Comparison of ENCODE assay signal across 19 cellular contexts in genomic region chr5:170314696-170315095, GRCh38. TPM values are rescaled to one million over a fixed set of nuclear protein-coding genes. Genes with fewer than 3 reads are reported as not detected.
DNase-seq lines count a peak whose midpoint lies in the region; ATAC-seq and TF ChIP-seq lines count a peak whose summit lies in the region.
"Had no signal": no experiment of that assay in that cellular context is flagged by ENCODE, and none has a peak within 500 bp of the region (broad histone marks: within the 10 kb centered on the region; RNA-seq: fewer than 3 reads in every experiment).

No MANE protein-coding gene starts in this region.

- H3K9ac ChIP-seq in Karpas-422 (ENCODE audit: low read length), result no peak overlapping the region

- H2AFZ ChIP-seq in Karpas-422 (ENCODE audit: low read length), result no peak overlapping the region

- DNase-seq in left ventricle myocardium inferior, result no peak
- no peak for DNase-seq in Right ventricle myocardium superior
- DNase-seq in lower lobe of right lung, result no peak
- DNase-seq in gastrocnemius medialis, result no peak
- no peak for DNase-seq in uterus
- no peak for DNase-seq in SHP77 (lab: John Stamatoyannopoulos, UW)
- no peak for DNase-seq in Karpas-422
- DNase-seq in T-helper 2 cell, result no peak
- DNase-seq: activated CD4-positive, alpha-beta T cell treated with anti-CD3 and anti-CD28 coated beads for 48 hours; activated CD8-positive, alpha-beta memory T cell treated with anti-CD3 and anti-CD28 coated beads, Interleukin-2, amount 50 U/mL, for 48 hours; activated gamma-delta T cell; colonic mucosa; foreskin keratinocyte; NCI-H146; stimulated activated CD4-positive, alpha-beta T cell treated with anti-CD3 and anti-CD28 coated beads, Interleukin-12 subunit alpha, Interleukin-12 subunit beta, amount 100 ng/mL, for 4 hours had no signal

- ATAC-seq in Right ventricle myocardium superior (ENCODE audit: poor library complexity) (no peak), lower lobe of right lung (no peak), gastrocnemius medialis (no peak)
- ATAC-seq: foreskin keratinocyte, Panc1 had no signal

- in situ Hi-C loops in gastrocnemius medialis (cut with MboI; ENCODE audit: low sequenced_read_pairs in 4 of 4), result no loop called here

- no peak for TF ChIP-seq CTCF in left ventricle myocardium inferior (IDR thresholded peaks at IDR 0.05; ENCODE audit: borderline replicate concordance)
- TF ChIP-seq CTCF in lower lobe of right lung (IDR thresholded peaks at IDR 0.05), result no peak
- no peak for TF ChIP-seq CTCF in gastrocnemius medialis (IDR thresholded peaks at IDR 0.05 in 4 of 5, conservative IDR thresholded peaks at IDR 0.05 in 1 of 5)
- no peak for TF ChIP-seq CTCF in uterus (IDR thresholded peaks at IDR 0.05)

- intact Hi-C loops in left ventricle myocardium inferior (cut with micrococcal nuclease) (no loop called here), Right ventricle myocardium superior (cut with DNase I) (no loop called here), lower lobe of right lung (cut with DNase I) (no loop called here), gastrocnemius medialis (cut with DNase I; ENCODE audit: low total_unique reads) (no loop called here), uterus (cut with DNase I; ENCODE audit: low total_unique reads) (no loop called here)

- no peaks in the 10 kb centered on the region for H3K79me2 ChIP-seq in Karpas-422 (ENCODE audit: low read length)

- H3K4me1 ChIP-seq in left ventricle myocardium inferior, result peaks cover 40% of the 10 kb centered on the region
- H3K4me1 ChIP-seq in lower lobe of right lung, result peaks cover 50% of the 10 kb centered on the region
- peaks cover 0 to 4% of the 10 kb centered on the region in 2 donors for H3K4me1 ChIP-seq in gastrocnemius medialis
- no peaks in the 10 kb centered on the region for H3K4me1 ChIP-seq in uterus
- H3K4me1 ChIP-seq in Karpas-422 (ENCODE audit: low read length), result peaks cover 27% of the 10 kb centered on the region
- H3K4me1 ChIP-seq: colonic mucosa, foreskin keratinocyte had no signal

- H3K36me3 ChIP-seq in left ventricle myocardium inferior (no peaks in the 10 kb centered on the region), lower lobe of right lung (no peaks in the 10 kb centered on the region), gastrocnemius medialis (no peaks in the 10 kb centered on the region), uterus (no peaks in the 10 kb centered on the region), Karpas-422 (ENCODE audit: insufficient read depth, low read length) (no peaks in the 10 kb centered on the region)
- H3K36me3 ChIP-seq: colonic mucosa, MG63, upper lobe of left lung had no signal

- TF ChIP-seq POLR2A in gastrocnemius medialis (IDR thresholded peaks at IDR 0.05) (no peak), uterus (IDR thresholded peaks at IDR 0.05) (no peak)

- H4K20me1 ChIP-seq in Karpas-422 (ENCODE audit: insufficient read depth, low read depth, low read length), result no peaks in the 10 kb centered on the region

- H3K9me2 ChIP-seq in Karpas-422 (replicated peaks; ENCODE audit: insufficient read depth, low read length), result no peaks in the 10 kb centered on the region

- H3K4me2 ChIP-seq in Karpas-422 (ENCODE audit: low read depth, low read length, poor library complexity, severe bottlenecking), result no peak overlapping the region

- no peak overlapping the region for H3K4me3 ChIP-seq in left ventricle myocardium inferior
- no peak overlapping the region for H3K4me3 ChIP-seq in lower lobe of right lung
- no peak overlapping the region for H3K4me3 ChIP-seq in gastrocnemius medialis
- H3K4me3 ChIP-seq in uterus, result no peak overlapping the region
- H3K4me3 ChIP-seq in Karpas-422 (ENCODE audit: low read length), result no peak overlapping the region
- H3K4me3 ChIP-seq: colonic mucosa, MG63, upper lobe of left lung had no signal

- H3K27me3 ChIP-seq in left ventricle myocardium inferior (ENCODE audit: low read depth) (no peaks in the 10 kb centered on the region), lower lobe of right lung (ENCODE audit: low read depth) (no peaks in the 10 kb centered on the region), gastrocnemius medialis (no peaks in the 10 kb centered on the region), uterus (no peaks in the 10 kb centered on the region), Karpas-422 (ENCODE audit: low read length) (no peaks in the 10 kb centered on the region)
- H3K27me3 ChIP-seq: colonic mucosa, foreskin keratinocyte, upper lobe of left lung had no signal

- H3K27ac ChIP-seq in left ventricle myocardium inferior (replicated peaks) (peak overlapping the region; percentile 61), lower lobe of right lung (peak overlapping the region; percentile 65), gastrocnemius medialis (peak overlapping the region; percentile 22 to 69 (median 48)), uterus (peak overlapping the region; percentile 70 to 84), Karpas-422 (ENCODE audit: low read length) (no peak overlapping the region)
- H3K27ac ChIP-seq: colonic mucosa, foreskin keratinocyte had no signal

- H3K9me3 ChIP-seq in left ventricle myocardium inferior (replicated peaks) (no peaks in the 10 kb centered on the region), lower lobe of right lung (no peaks in the 10 kb centered on the region), gastrocnemius medialis (no peaks in the 10 kb centered on the region), uterus (no peaks in the 10 kb centered on the region), Karpas-422 (ENCODE audit: low read length) (no peaks in the 10 kb centered on the region)
- H3K9me3 ChIP-seq: colonic mucosa, MG63, upper lobe of left lung had no signal

RNA-seq across cellular contexts. Expression of gene LCP2, which starts 17.1 kb away (rescaled TPM):
- total RNA-seq in left ventricle myocardium inferior, result 3.9 TPM
- 6.7 TPM for total RNA-seq in Right ventricle myocardium superior
- 82.9 TPM for total RNA-seq in lower lobe of right lung
- 1 to 10 TPM; 1.9 to 3.2 (median 2.3) TPM for total RNA-seq in gastrocnemius medialis
- total RNA-seq in uterus, result 10 to 100 TPM in 3 of 4 donors, 1 to 10 TPM in 1; 1.3 to 19.1 (median 11.2) TPM
- 0.22 and 0.82 TPM in 2 replicates for total RNA-seq in Karpas-422 (2014; rRNA removed; shearing (Covaris generic); ENCODE audit: low replicate concordance)
- total RNA-seq: endothelial cell of umbilical vein, foreskin keratinocyte had no signal
